Comparison of ENCODE assay signal across 9 cellular contexts in the genomic region with DNA sequence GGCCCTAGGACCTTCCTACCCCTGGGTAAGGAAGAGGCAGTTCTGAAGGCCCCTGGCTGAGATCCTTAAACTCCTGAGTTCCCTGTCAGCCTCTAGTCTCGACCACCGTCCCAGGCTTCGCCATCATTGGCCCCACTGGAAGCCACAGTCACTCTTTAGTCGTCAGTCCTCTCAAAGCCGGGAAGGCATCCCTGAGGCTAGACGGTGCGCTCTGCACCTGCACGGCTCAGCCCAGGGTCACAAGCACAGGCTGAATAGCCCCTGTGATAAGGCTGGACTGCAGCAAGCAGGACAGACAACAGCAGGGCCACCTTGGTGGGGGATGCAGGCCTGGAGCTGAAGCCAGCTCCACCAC. TPM values are rescaled to one million over a fixed set of nuclear protein-coding genes. Genes with fewer than 3 reads are reported as not detected.
DNase-seq lines count a peak whose midpoint lies in the region; FAIRE-seq and TF ChIP-seq lines count a peak whose summit lies in the region.
"Had no signal": no experiment of that assay in that cellular context is flagged by ENCODE, and none has a peak within 500 bp of the region (broad histone marks: within the 10 kb centered on the region; RNA-seq: fewer than 3 reads in every experiment).

No MANE protein-coding gene starts in this region.

- H3F3A ChIP-seq in smooth muscle cell (ENCODE audit: low read depth), result peaks cover 10% of the 10 kb centered on the region

- FAIRE-seq in kidney (lab: Jason Lieb, UNC) (no peak), GM12892 (lab: Jason Lieb, UNC) (no peak)

- H4K20me1 ChIP-seq in smooth muscle cell (ENCODE audit: low read depth), result peaks cover 14% of the 10 kb centered on the region

- no peak for TF ChIP-seq POLR2A in GM12892 (IDR thresholded peaks at IDR 0.05; ENCODE audit: low read depth, low read length)

- WGBS in smooth muscle cell (ENCODE audit: low lambda C conversion rate), result 87% methylated on average over 8 of the region's 8 CpGs

- H3K4me2 ChIP-seq in smooth muscle cell, result peak overlapping the region; percentile 80

- DNase-seq in H7 (no peak), adipocyte (ENCODE audit: low read depth) (no peak), kidney (peak; percentile 79), smooth muscle cell (lab: John Stamatoyannopoulos, UW; ENCODE audit: unreplicated experiment) (no peak), occipital lobe (lab: John Stamatoyannopoulos, UW) (no peak), GM12892 (ENCODE audit: insufficient read length) (no peak), NCI-H2029 treated with DMSO at 0.1 percent for 48 hours (lab: John Stamatoyannopoulos, UW) (no peak), hypothalamus (lab: John Stamatoyannopoulos, UW) (no peak)
- DNase-seq: stimulated activated CD4-positive, alpha-beta T cell treated with anti-CD3 and anti-CD28 coated beads, Interleukin-4, amount 100 ng/mL, for 24 hours had no signal

- H3K27ac ChIP-seq in kidney (ENCODE audit: low read depth in 2 of 2, low read length in 2 of 2), result peak overlapping the region in 1 of 2 donors; percentile 93
- H3K27ac ChIP-seq in smooth muscle cell (ENCODE audit: low read depth), result no peak overlapping the region

- peaks cover 4% of the 10 kb centered on the region for H3K79me2 ChIP-seq in smooth muscle cell (ENCODE audit: low read depth)

- no peaks in the 10 kb centered on the region for H3K27me3 ChIP-seq in H7 (ENCODE audit: control insufficient read depth, insufficient read depth, low read length)
- no peaks in the 10 kb centered on the region for H3K27me3 ChIP-seq in adipocyte (replicated peaks; ENCODE audit: control insufficient read depth, insufficient read depth, low read length)
- H3K27me3 ChIP-seq in smooth muscle cell (ENCODE audit: low read depth), result no peaks in the 10 kb centered on the region

- H3K9ac ChIP-seq in adipocyte (ENCODE audit: low read length) (peak overlapping the region; percentile 92), kidney (ENCODE audit: low read length in 2 of 2) (no peak overlapping the region), smooth muscle cell (ENCODE audit: low read depth) (no peak overlapping the region)

- TF ChIP-seq CTCF in kidney (IDR thresholded peaks at IDR 0.05; ENCODE audit: borderline replicate concordance, extremely low read depth, insufficient read depth) (no peak), smooth muscle cell (IDR thresholded peaks at IDR 0.05; ENCODE audit: borderline replicate concordance, insufficient read depth, poor library complexity, severe bottlenecking) (no peak)

- no peak overlapping the region for H2AFZ ChIP-seq in smooth muscle cell (ENCODE audit: low read depth)

- H3K9me3 ChIP-seq in adipocyte (ENCODE audit: control insufficient read depth, low read length), result no peaks in the 10 kb centered on the region
- H3K9me3 ChIP-seq in kidney (ENCODE audit: control insufficient read depth in 1 of 2, low read length in 2 of 2), result no peaks in the 10 kb centered on the region
- H3K9me3 ChIP-seq in smooth muscle cell (replicated peaks; ENCODE audit: low read depth), result no peaks in the 10 kb centered on the region

- peak overlapping the region; percentile 46; the same call in 1 of the 2 replicates for H3K4me3 ChIP-seq in H7 (ENCODE audit: insufficient read depth, low read depth, low read length)
- peak overlapping the region; percentile 77 for H3K4me3 ChIP-seq in adipocyte (ENCODE audit: low read length)
- H3K4me3 ChIP-seq in kidney (ENCODE audit: low read length in 2 of 2), result no peak overlapping the region
- no peak overlapping the region for H3K4me3 ChIP-seq in smooth muscle cell

- intact Hi-C loops in kidney (cut with DNase I), result no loop called here

- no peaks in the 10 kb centered on the region for H3K36me3 ChIP-seq in H7 (replicated peaks; ENCODE audit: control insufficient read depth, insufficient read depth, low read length)
- H3K36me3 ChIP-seq in adipocyte (ENCODE audit: control insufficient read depth, insufficient read depth, low read length, severe bottlenecking), result no peaks in the 10 kb centered on the region
- no peaks in the 10 kb centered on the region for H3K36me3 ChIP-seq in kidney (ENCODE audit: control insufficient read depth in 1 of 2, insufficient read depth in 2 of 2, low read length in 2 of 2)
- H3K36me3 ChIP-seq in smooth muscle cell (ENCODE audit: low read depth), result no peaks in the 10 kb centered on the region

- H3K4me1 ChIP-seq in adipocyte (ENCODE audit: control insufficient read depth, insufficient read depth, low read length) (peaks cover 30% of the 10 kb centered on the region), kidney (ENCODE audit: control insufficient read depth in 1 of 2, insufficient read depth in 1 of 2, low read depth in 1 of 2, low read length in 2 of 2) (peaks cover 12 to 14% of the 10 kb centered on the region in 2 donors), smooth muscle cell (ENCODE audit: low read depth) (peaks cover 7% of the 10 kb centered on the region)

RNA-seq across cellular contexts. Expression of a gene that starts 3.3 kb away (rescaled TPM):
- total RNA-seq in H7 (2014; rRNA removed; shearing (Covaris generic)), result 4.1 and 4.6 TPM in 2 replicates
- total RNA-seq in kidney (34.7 TPM), smooth muscle cell (9.3 and 13.7 TPM in 2 replicates), occipital lobe (8.0 TPM)
- polyA plus RNA-seq in kidney (ENCODE audit: insufficient read depth, low read depth, low replicate concordance) (25.0 TPM), smooth muscle cell (9.4 TPM in 2 replicates)
- polyA plus RNA-seq in GM12892 (2012; ENCODE audit: missing spikeins), result 11.4 TPM

RNA-seq across cellular contexts. Expression of a gene that starts 9.5 kb away (rescaled TPM):
- 1.5 and 6.0 TPM in 2 replicates for total RNA-seq in H7 (2014; rRNA removed; shearing (Covaris generic))
- 19.2 TPM for total RNA-seq in kidney
- 46.3 TPM for polyA plus RNA-seq in kidney (ENCODE audit: insufficient read depth, low read depth, low replicate concordance)
- total RNA-seq in smooth muscle cell, result 0.49 and 4.6 TPM in 2 replicates
- polyA plus RNA-seq in smooth muscle cell, result 5.0 and 5.9 TPM in 2 replicates
- 3.0 TPM for total RNA-seq in occipital lobe
- polyA plus RNA-seq in GM12892 (2012; ENCODE audit: missing spikeins), result 6.1 TPM

RNA-seq across cellular contexts. Expression of a gene that starts 12.7 kb away (rescaled TPM):
- total RNA-seq in H7 (2014; rRNA removed; shearing (Covaris generic)), result 24.1 and 28.6 TPM in 2 replicates
- total RNA-seq in kidney (111 TPM), smooth muscle cell (24.0 and 43.3 TPM in 2 replicates), occipital lobe (3.1 TPM)
- polyA plus RNA-seq in kidney (ENCODE audit: insufficient read depth, low read depth, low replicate concordance) (14.8 TPM), smooth muscle cell (33.4 and 33.7 TPM in 2 replicates)
- 0.17 TPM for polyA plus RNA-seq in GM12892 (2012; ENCODE audit: missing spikeins)

RNA-seq across cellular contexts. Expression of a gene that starts 16.7 kb away (rescaled TPM):
- total RNA-seq in H7 (2014; rRNA removed; shearing (Covaris generic)), result 11.5 and 11.9 TPM in 2 replicates
- total RNA-seq in kidney (6.2 TPM), smooth muscle cell (3.4 TPM in 2 replicates), occipital lobe (8.1 TPM)
- polyA plus RNA-seq in kidney (ENCODE audit: insufficient read depth, low read depth, low replicate concordance) (29.1 TPM), smooth muscle cell (6.1 and 6.8 TPM in 2 replicates)
- 4.4 TPM for polyA plus RNA-seq in GM12892 (2012; ENCODE audit: missing spikeins)

Comparison
In these comparisons a context has a peak if more than half of its experiments do, and no peak if none do; other contexts are left out.
1. H3K4me3 ChIP-seq: peak in H7 (single experiment) and adipocyte (single experiment); none in kidney (0 of 2) and smooth muscle cell (single experiment).